ENCODE assay signal across 5 cellular contexts in genomic region chr10:79493806-79494205, GRCh38. TPM values are rescaled to one million over a fixed set of nuclear protein-coding genes. Genes with fewer than 3 reads are reported as not detected.
"Had no signal": no experiment of that assay in that cellular context is flagged by ENCODE, and none has a peak within 500 bp of the region (broad histone marks: within the 10 kb centered on the region; RNA-seq: fewer than 3 reads in every experiment).

No MANE protein-coding gene starts in this region.

- H3K4me3 ChIP-seq: GM23338 had no signal

- H3K27ac Mint-ChIP-seq: GM23338 had no signal

- H2AFZ ChIP-seq: GM23338 had no signal

- ATAC-seq: GM23338 had no signal

- H3K4me3 Mint-ChIP-seq: GM23338, H9 had no signal

- DNase-seq: H9, HCEC 1CT, IMR-90 had no signal

- H3K4me2 ChIP-seq: GM23338 had no signal

RNA-seq across cellular contexts. Expression of gene ZCCHC24, which starts 48.4 kb away (rescaled TPM):
- total RNA-seq: HT-29 had no signal
